Comparison of ENCODE assay signal across 14 cellular contexts in genomic region chr20:59985864-59986263, GRCh38. TPM values are rescaled to one million over a fixed set of nuclear protein-coding genes. Genes with fewer than 3 reads are reported as not detected.
DNase-seq lines count a peak whose midpoint lies in the region; ATAC-seq, FAIRE-seq and TF ChIP-seq lines count a peak whose summit lies in the region.
"Had no signal": no experiment of that assay in that cellular context is flagged by ENCODE, and none has a peak within 500 bp of the region (broad histone marks: within the 10 kb centered on the region; RNA-seq: fewer than 3 reads in every experiment).

No MANE protein-coding gene starts in this region.

- POLR2A ChIA-PET in PC-3 (lab: Charles Lee; ENCODE audit: unreplicated experiment), result no interaction called here

- H3K9ac ChIP-seq in PC-3 (ENCODE audit: low read length), result no peak overlapping the region

- no peaks in the 10 kb centered on the region for H3K36me3 Mint-ChIP-seq in Calu3 (ENCODE audit: insufficient read depth, unreplicated experiment)

- no peak overlapping the region for H2AFZ ChIP-seq in PC-3 (ENCODE audit: low read length)

- peaks cover 26% of the 10 kb centered on the region for H3K4me1 ChIP-seq in PC-3 (ENCODE audit: insufficient read depth, low read length)
- H3K4me1 ChIP-seq: esophagus squamous epithelium had no signal

- H3K79me2 ChIP-seq in PC-3 (ENCODE audit: low read length), result no peaks in the 10 kb centered on the region

- no peaks in the 10 kb centered on the region for H3K27me3 ChIP-seq in PC-3 (ENCODE audit: low read length)
- H3K27me3 ChIP-seq: esophagus squamous epithelium had no signal

- no peaks in the 10 kb centered on the region for H3K9me3 Mint-ChIP-seq in Calu3 (ENCODE audit: low read depth, unreplicated experiment)

- peaks cover 20% of the 10 kb centered on the region for H3K4me1 Mint-ChIP-seq in Calu3 (ENCODE audit: low read depth, unreplicated experiment)
- H3K4me1 Mint-ChIP-seq: T-helper 17 cell had no signal

- CTCF ChIA-PET in Calu3 (lab: Charles Lee), result interaction anchor here (0.9 to 1.1 kb wide), 2 partner anchors 37 to 203 kb away, joined by 3 to 9 read pairs; no protein-coding TSS in a partner anchor
- CTCF ChIA-PET in PC-3 (lab: Charles Lee), result no interaction called here

- H3K4me2 ChIP-seq in PC-3 (ENCODE audit: low read length), result no peak overlapping the region

- TF ChIP-seq POLR2A in erythroblast (IDR thresholded peaks at IDR 0.05; ENCODE audit: low read length), result no peak

- H3K27ac Mint-ChIP-seq in Calu3 (ENCODE audit: unreplicated experiment), result no peak overlapping the region
- H3K27ac Mint-ChIP-seq: T-helper 17 cell had no signal

- intact Hi-C loops in Calu3 (cut with micrococcal nuclease; ENCODE audit: unreplicated experiment), result no loop called here
- intact Hi-C loops in PC-3 (cut with micrococcal nuclease), result no loop called here
- intact Hi-C loops in left ventricle myocardium superior (cut with micrococcal nuclease), result no loop called here

- H3K4me3 ChIP-seq in GM12875 (ENCODE audit: low read depth, low read length) (no peak overlapping the region), PC-3 (ENCODE audit: low read length) (no peak overlapping the region)
- H3K4me3 ChIP-seq: esophagus squamous epithelium had no signal

- H3K27me3 Mint-ChIP-seq in Calu3 (ENCODE audit: unreplicated experiment), result no peaks in the 10 kb centered on the region
- H3K27me3 Mint-ChIP-seq: T-helper 17 cell had no signal

- peak; percentile 39 for TF ChIP-seq CTCF in Calu3 (IDR thresholded peaks at IDR 0.05; ENCODE audit: unreplicated experiment)
- TF ChIP-seq CTCF in GM12875 (IDR thresholded peaks at IDR 0.05; ENCODE audit: borderline replicate concordance, insufficient read depth, low read depth, low read length), result 0 out of 2 replicates have a peak, but pooled peaks have one; percentile 14
- TF ChIP-seq CTCF in PC-3 (conservative IDR thresholded peaks at IDR 0.05; ENCODE audit: low read depth, low read length), result peak; percentile 62
- TF ChIP-seq CTCF in D721Med (IDR thresholded peaks at IDR 0.05; ENCODE audit: insufficient read depth, missing control alignments), result no peak

- H3K27ac ChIP-seq in PC-3 (ENCODE audit: low read length), result no peak overlapping the region
- H3K27ac ChIP-seq: esophagus squamous epithelium had no signal

- no peak for ATAC-seq in PC-3
- ATAC-seq in left ventricle myocardium superior, result peak; percentile 86
- ATAC-seq: T-helper 17 cell had no signal

- no peaks in the 10 kb centered on the region for H4K20me1 ChIP-seq in PC-3 (ENCODE audit: low read length)

- BruUV-seq in Calu3 (replicated peaks; lab: Mats Ljungman, UMichigan) (no TSS peak), PC-3 (replicated peaks; lab: Mats Ljungman, UMichigan) (no TSS peak)

- H3K9me2 ChIP-seq in PC-3 (replicated peaks; ENCODE audit: low read length), result no peaks in the 10 kb centered on the region

- H3K36me3 ChIP-seq in PC-3 (ENCODE audit: low read depth, low read length), result no peaks in the 10 kb centered on the region
- H3K36me3 ChIP-seq: esophagus squamous epithelium had no signal

- FAIRE-seq in D721Med (lab: Jason Lieb, UNC), result no peak
- FAIRE-seq: bronchial epithelial cell, H54 had no signal

- no peaks in the 10 kb centered on the region for H3K9me3 ChIP-seq in PC-3 (ENCODE audit: low read length)
- H3K9me3 ChIP-seq: esophagus squamous epithelium had no signal

- DNase-seq in Calu3 (peak; percentile 44), PC-3 (peak; percentile 38), left ventricle myocardium superior (peak; percentile 56), erythroblast (lab: John Stamatoyannopoulos, UW) (no peak), D721Med (ENCODE audit: insufficient read length, low spot score) (no peak)
- DNase-seq in activated CD8-positive, alpha-beta memory T cell treated with anti-CD3 and anti-CD28 coated beads, Interleukin-2, amount 50 U/mL, for 4 hours, result no peak
- DNase-seq: activated T-cell treated with anti-CD3 and anti-CD28 coated beads, Interleukin-2, amount 50 U/mL, for 1 hour; EL; esophagus squamous epithelium; islet precursor cell; T-helper 17 cell had no signal

- no peaks in the 10 kb centered on the region for H3F3A ChIP-seq in PC-3 (ENCODE audit: low read length, unreplicated experiment)

- no peak overlapping the region for H3K4me3 Mint-ChIP-seq in Calu3 (ENCODE audit: low read depth, unreplicated experiment)
- H3K4me3 Mint-ChIP-seq: T-helper 17 cell had no signal

RNA-seq across cellular contexts. Expression of gene CDH26, which starts 27.6 kb away (rescaled TPM):
- total RNA-seq in Calu3 (2022) (0.76 and 1.1 TPM in 2 replicates), PC-3 (2014; rRNA removed) (1.2 and 1.4 TPM in 2 replicates), left ventricle myocardium superior (1.6 TPM)

RNA-seq across cellular contexts. Expression of gene FAM217B, which starts 45.7 kb away (rescaled TPM):
- total RNA-seq in Calu3 (2022) (32.3 and 34.4 TPM in 2 replicates), PC-3 (2014; rRNA removed) (6.3 and 7.2 TPM in 2 replicates), left ventricle myocardium superior (37.6 TPM)

RNA-seq across cellular contexts. Expression of gene PPP1R3D, which starts 45.8 kb away (rescaled TPM):
- total RNA-seq in Calu3 (2022) (16.6 and 17.9 TPM in 2 replicates), PC-3 (2014; rRNA removed) (5.6 and 6.3 TPM in 2 replicates), left ventricle myocardium superior (13.7 TPM)

RNA-seq across cellular contexts. Expression of gene SYCP2, which starts 52.4 kb away (rescaled TPM):
- total RNA-seq in Calu3 (2022) (56.0 and 58.1 TPM in 2 replicates), PC-3 (2014; rRNA removed) (0.86 and 1.8 TPM in 2 replicates), left ventricle myocardium superior (2.8 TPM)

Comparison
In these comparisons a context has a peak if more than half of its experiments do, and no peak if none do; other contexts are left out.
1. DNase-seq: peak in Calu3 (single experiment), PC-3 (single experiment) and left ventricle myocardium superior (single experiment); none in erythroblast (0 of 2), D721Med (single experiment) and activated CD8-positive, alpha-beta memory T cell treated with anti-CD3 and anti-CD28 coated beads, Interleukin-2, amount 50 U/mL, for 4 hours (single experiment).